Comparison of ENCODE assay signal across 21 cellular contexts in the genomic region with DNA sequence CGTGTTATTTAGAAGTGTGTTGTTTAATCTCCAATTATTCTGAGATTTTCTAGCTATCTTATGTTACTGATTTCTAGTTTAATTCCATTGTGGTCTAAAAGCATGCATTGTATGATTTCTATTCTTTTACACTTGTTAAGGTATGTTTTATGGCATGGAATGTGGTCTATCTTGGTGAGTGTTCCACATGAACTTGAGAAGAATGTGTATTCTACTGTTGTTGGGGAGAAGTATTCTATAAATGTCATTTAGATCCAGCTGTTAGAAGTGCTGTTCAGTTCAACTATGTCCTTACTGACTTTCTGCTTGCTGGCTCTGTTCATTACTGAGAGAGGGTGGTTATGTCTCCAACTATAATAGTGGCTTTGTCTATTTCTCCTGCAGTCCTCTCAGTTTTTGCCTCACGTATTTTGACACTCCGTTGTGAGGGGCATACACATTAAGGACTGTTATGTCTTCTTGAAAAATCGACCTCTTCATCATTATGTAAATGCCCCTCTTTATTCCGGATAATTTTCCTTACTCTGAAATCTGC. TPM values are rescaled to one million over a fixed set of nuclear protein-coding genes. Genes with fewer than 3 reads are reported as not detected.
DNase-seq lines count a peak whose midpoint lies in the region; ATAC-seq and TF ChIP-seq lines count a peak whose summit lies in the region.
"Had no signal": no experiment of that assay in that cellular context is flagged by ENCODE, and none has a peak within 500 bp of the region (broad histone marks: within the 10 kb centered on the region; RNA-seq: fewer than 3 reads in every experiment).

No MANE protein-coding gene starts in this region.

- H3K27ac Mint-ChIP-seq in activated B cell treated with CpG ODN at 0.5 μM for 24 hours: no peak overlapping the region
- H3K27ac Mint-ChIP-seq: HFFc6; IgD-negative memory B cell; stimulated activated memory B cell treated with anti-CD40 and anti-IgM and Interleukin-4, amounts not matched to agents 10 μg/mL and 1 μg/mL and 100 μg/mL, for 72 hours had no signal

- H3K9ac ChIP-seq in skeletal muscle satellite cell (ENCODE audit: low read depth, low read length): peak overlapping the region; percentile 6

- no peaks in the 10 kb centered on the region for H3K27me3 Mint-ChIP-seq in activated B cell treated with CpG ODN at 0.5 μM for 24 hours
- H3K27me3 Mint-ChIP-seq: central memory CD8-positive, alpha-beta T cell; stimulated activated memory B cell treated with anti-CD40 and anti-IgM and Interleukin-4, amounts not matched to agents 10 μg/mL and 1 μg/mL and 100 μg/mL, for 72 hours had no signal

- H3K4me2 ChIP-seq in skeletal muscle satellite cell (ENCODE audit: low read length): peak overlapping the region; percentile 4

- no peaks in the 10 kb centered on the region for H3K9me3 ChIP-seq in skeletal muscle satellite cell (replicated peaks; ENCODE audit: low read length)
- H3K9me3 ChIP-seq: left lung had no signal

- H3K4me3 ChIP-seq in skeletal muscle satellite cell (ENCODE audit: low read length): no peak overlapping the region
- H3K4me3 ChIP-seq in coronary artery: no peak overlapping the region
- H3K4me3 ChIP-seq: left lung, SK-N-MC had no signal

- TF ChIP-seq CTCF in activated B cell treated with CpG ODN at 0.5 μM for 24 hours (IDR thresholded peaks at IDR 0.05) (no peak), coronary artery (IDR thresholded peaks at IDR 0.05) (no peak)

- no peak overlapping the region for H3K27ac ChIP-seq in coronary artery
- H3K27ac ChIP-seq: left lung, SK-N-MC had no signal

- CTCF ChIA-PET in activated B cell treated with CpG ODN at 0.5 μM for 24 hours (lab: Charles Lee): interaction anchor here (1.3 kb wide), 1 partner anchor 20 kb away, joined by 3 read pairs; no protein-coding TSS in a partner anchor

- H3K4me1 Mint-ChIP-seq in activated B cell treated with CpG ODN at 0.5 μM for 24 hours: peaks cover 44% of the 10 kb centered on the region

- peak; percentile 32 for DNase-seq in EH (ENCODE audit: low read depth)
- no peak for DNase-seq in activated B cell treated with CpG ODN at 0.5 μM for 24 hours
- DNase-seq in inferior parietal cortex (ENCODE audit: extremely low spot score): peak; percentile 20
- no peak for DNase-seq in coronary artery (ENCODE audit: low spot score)
- DNase-seq in NOMO-1 (lab: John Stamatoyannopoulos, UW; ENCODE audit: unreplicated experiment in 2 of 2): no peak
- DNase-seq: activated CD4-positive, CD25-positive, alpha-beta regulatory T cell treated with anti-CD3 and anti-CD28 coated beads, Interleukin-2, amount 50 U/mL, for 72 hours; GOT3; left lung; NCI-H1694 had no signal

- POLR2A ChIA-PET in activated B cell treated with CpG ODN at 0.5 μM for 24 hours (lab: Charles Lee): no interaction called here

- ATAC-seq in activated B cell treated with CpG ODN at 0.5 μM for 24 hours (ENCODE audit: low read depth) (no peak), GM18511 (IDR thresholded peaks at IDR 0.05; ENCODE audit: unreplicated experiment) (no peak)

- peaks cover 13% of the 10 kb centered on the region for H3K27me3 ChIP-seq in skeletal muscle satellite cell (ENCODE audit: control insufficient read depth, insufficient read depth, low read length)

- peaks cover 6% of the 10 kb centered on the region for H3K4me1 ChIP-seq in skeletal muscle satellite cell (ENCODE audit: control insufficient read depth, insufficient read depth, low read length)

- no peaks in the 10 kb centered on the region for H3K36me3 ChIP-seq in skeletal muscle satellite cell (ENCODE audit: insufficient read depth, low read length)
- H3K36me3 ChIP-seq: left lung had no signal

- intact Hi-C loops in activated B cell treated with CpG ODN at 0.5 μM for 24 hours (cut with micrococcal nuclease): no loop called here

- no peaks in the 10 kb centered on the region for H3K36me3 Mint-ChIP-seq in activated B cell treated with CpG ODN at 0.5 μM for 24 hours (ENCODE audit: low read depth)
- H3K36me3 Mint-ChIP-seq: IgD-negative memory B cell; stimulated activated memory B cell treated with anti-CD40 and anti-IgM and Interleukin-4, amounts not matched to agents 10 μg/mL and 1 μg/mL and 100 μg/mL, for 72 hours had no signal

- peaks cover 4% of the 10 kb centered on the region for H3K9me3 Mint-ChIP-seq in activated B cell treated with CpG ODN at 0.5 μM for 24 hours
- H3K9me3 Mint-ChIP-seq: central memory CD8-positive, alpha-beta T cell had no signal

- H3K4me3 Mint-ChIP-seq in activated B cell treated with CpG ODN at 0.5 μM for 24 hours: peak overlapping the region; percentile 46
- H3K4me3 Mint-ChIP-seq: HFFc6; stimulated activated memory B cell treated with anti-CD40 and anti-IgM and Interleukin-4, amounts not matched to agents 10 μg/mL and 1 μg/mL and 100 μg/mL, for 72 hours had no signal

RNA-seq across cellular contexts. Expression of gene PLA2G5, which starts 12.0 kb away (rescaled TPM):
- total RNA-seq in activated B cell treated with CpG ODN at 0.5 μM for 24 hours: not detected in 2 replicates
- total RNA-seq in skeletal muscle satellite cell (2012; rRNA removed): 0.76 TPM in 1 of 2 replicates, not detected in the other
- total RNA-seq: dermis blood vessel endothelial cell; HFFc6; HT-29; naive thymus-derived CD8-positive, alpha-beta T cell; NCI-H460; T-helper 1 cell treated with Interleukin-12 subunit alpha and Interleukin-12 subunit beta and Interleukin-4 antibody, amounts not matched to agents 30 ng/mL and 1 ng/mL, for 36 hours had no signal

Comparison
In these comparisons a context has a peak if more than half of its experiments do, and no peak if none do; other contexts are left out.
1. DNase-seq: peak in EH (single experiment) and inferior parietal cortex (single experiment); none in activated B cell treated with CpG ODN at 0.5 μM for 24 hours (single experiment), coronary artery (single experiment) and NOMO-1 (0 of 2).